Comparison of ENCODE assay signal across 24 cellular contexts in genomic region chr3:174332413-174332812, GRCh38.
"Had no signal": no experiment of that assay in that cellular context is flagged by ENCODE, and none has a peak within 500 bp of the region (broad histone marks: within the 10 kb centered on the region; RNA-seq: fewer than 3 reads in every experiment).

No MANE protein-coding gene starts in this region.

- H3K36me3 ChIP-seq: left ventricle myocardium inferior, neural progenitor cell, neutrophil, right atrium auricular region, right lobe of liver, tibial nerve, uterus had no signal

- H3K27ac Mint-ChIP-seq: memory B cell; natural killer cell; nephron progenitor cell; neural progenitor cell; progenitor cell of endocrine pancreas; stimulated activated effector memory CD8-positive, alpha-beta T cell treated with anti-CD3 and anti-CD28 coated beads, Interleukin-12 subunit alpha, Interleukin-12 subunit beta, amount 100 ng/mL, for 72 hours; stimulated activated naive CD8-positive, alpha-beta T cell treated with anti-CD3 and anti-CD28 coated beads, Interleukin-15, Interleukin-2, amounts not matched to agents 100 ng/mL and 50 ng/mL, for 24 hours; type B pancreatic cell had no signal

- H3K4me3 ChIP-seq: hepatocyte, left ventricle myocardium inferior, lung, neural progenitor cell, right atrium auricular region, right lobe of liver, smooth muscle cell, tibial nerve, uterus had no signal

- H3K79me2 ChIP-seq: hepatocyte, parathyroid adenoma had no signal

- H3K4me1 Mint-ChIP-seq: memory B cell; natural killer cell; nephron progenitor cell; stimulated activated effector memory CD8-positive, alpha-beta T cell treated with anti-CD3 and anti-CD28 coated beads, Interleukin-12 subunit alpha, Interleukin-12 subunit beta, amount 100 ng/mL, for 72 hours had no signal

- H3K36me3 Mint-ChIP-seq: memory B cell; natural killer cell; neural progenitor cell; stimulated activated effector memory CD8-positive, alpha-beta T cell treated with anti-CD3 and anti-CD28 coated beads, Interleukin-12 subunit alpha, Interleukin-12 subunit beta, amount 100 ng/mL, for 72 hours; type B pancreatic cell had no signal

- H3K9me3 ChIP-seq: left ventricle myocardium inferior, neutrophil, right atrium auricular region, right lobe of liver, tibial nerve, uterus had no signal

- H2AFZ ChIP-seq: hepatocyte, neural progenitor cell, parathyroid adenoma had no signal

- H3K9me3 Mint-ChIP-seq: nephron progenitor cell, neural progenitor cell had no signal

- H3K4me1 ChIP-seq: left ventricle myocardium inferior, neural progenitor cell, parathyroid adenoma, right atrium auricular region, right lobe of liver, tibial nerve, uterus had no signal

- H3K27me3 ChIP-seq: hepatocyte, neural progenitor cell, neutrophil, right atrium auricular region, right lobe of liver, tibial nerve, uterus had no signal

- ATAC-seq: natural killer cell; stimulated activated effector memory CD8-positive, alpha-beta T cell treated with anti-CD3 and anti-CD28 coated beads, Interleukin-12 subunit alpha, Interleukin-12 subunit beta, amount 100 ng/mL, for 72 hours had no signal

- H3K27ac ChIP-seq: hepatocyte, left ventricle myocardium inferior, neural progenitor cell, neutrophil, parathyroid adenoma, right atrium auricular region, right lobe of liver, tibial nerve, uterus had no signal

- DNase-seq: islet precursor cell; left ventricle myocardium inferior; natural killer cell; nephron progenitor cell; occipital lobe; right lobe of liver; stimulated activated CD4-positive, alpha-beta T cell treated with anti-CD3 and anti-CD28 coated beads, Interleukin-2, amount 100 ng/mL, for 24 hours; stimulated activated CD4-positive, alpha-beta T cell treated with anti-CD3 and anti-CD28 coated beads, Interleukin-4, amount 100 ng/mL, for 1 hour; stimulated activated naive CD4-positive, alpha-beta T cell; substantia nigra; uterus had no signal

- H3K4me3 Mint-ChIP-seq: memory B cell; natural killer cell; nephron progenitor cell; neural progenitor cell; stimulated activated effector memory CD8-positive, alpha-beta T cell treated with anti-CD3 and anti-CD28 coated beads, Interleukin-12 subunit alpha, Interleukin-12 subunit beta, amount 100 ng/mL, for 72 hours; stimulated activated naive CD8-positive, alpha-beta T cell treated with anti-CD3 and anti-CD28 coated beads, Interleukin-15, Interleukin-2, amounts not matched to agents 100 ng/mL and 50 ng/mL, for 24 hours; type B pancreatic cell had no signal

- H3K27me3 Mint-ChIP-seq: memory B cell; progenitor cell of endocrine pancreas; stimulated activated naive CD8-positive, alpha-beta T cell treated with anti-CD3 and anti-CD28 coated beads, Interleukin-15, Interleukin-2, amounts not matched to agents 100 ng/mL and 50 ng/mL, for 24 hours; type B pancreatic cell had no signal

- H3K4me2 ChIP-seq: hepatocyte, neural progenitor cell, smooth muscle cell had no signal
